ENCODE assay signal across 10 cellular contexts in the genomic region with DNA sequence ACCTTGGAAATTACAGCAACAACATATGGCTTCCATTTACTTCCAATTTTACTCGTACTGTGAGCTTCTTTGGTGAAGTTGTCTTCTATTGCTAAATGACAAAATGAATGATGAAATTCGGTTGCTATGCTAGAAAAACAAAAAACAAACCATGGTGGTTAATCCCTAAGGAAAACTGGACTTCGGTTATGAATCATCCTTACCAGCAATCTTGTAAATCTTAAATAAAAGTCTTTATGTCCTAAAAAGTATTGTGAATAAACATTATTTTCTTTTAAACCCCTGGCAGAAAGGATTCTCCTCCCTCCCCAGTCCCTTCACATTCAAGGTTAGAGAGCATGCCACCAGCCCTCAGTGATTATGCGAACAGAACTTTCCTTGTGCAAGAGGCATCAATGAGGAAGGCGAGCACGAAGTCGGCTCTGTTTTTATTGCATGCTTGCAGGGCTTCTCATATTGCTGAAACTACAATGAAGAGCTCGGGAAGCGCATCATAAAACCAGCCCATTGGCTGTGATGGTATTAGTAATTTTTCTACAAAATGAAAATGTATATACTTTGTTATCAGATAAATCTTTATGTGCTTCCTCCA.
DNase-seq lines count a peak whose midpoint lies in the region; ATAC-seq and TF ChIP-seq lines count a peak whose summit lies in the region.
"Had no signal": no experiment of that assay in that cellular context is flagged by ENCODE, and none has a peak within 500 bp of the region (broad histone marks: within the 10 kb centered on the region; RNA-seq: fewer than 3 reads in every experiment).

No MANE protein-coding gene starts in this region.

- no peak for TF ChIP-seq CTCF in fibroblast of the aortic adventitia (IDR thresholded peaks at IDR 0.05; ENCODE audit: insufficient read depth, low read length)

- ATAC-seq in HG03378 (IDR thresholded peaks at IDR 0.05; ENCODE audit: unreplicated experiment) (no peak), HG03039 (IDR thresholded peaks at IDR 0.05; ENCODE audit: unreplicated experiment) (no peak), HG03135 (IDR thresholded peaks at IDR 0.05; ENCODE audit: unreplicated experiment) (no peak)

- peak overlapping the region; percentile 29 for H3K4me3 ChIP-seq in fibroblast of the aortic adventitia (ENCODE audit: low read depth, low read length)
- H3K4me3 ChIP-seq: tibial artery had no signal

- peak; percentile 95 for DNase-seq in GM04503 (ENCODE audit: low read depth)
- DNase-seq in T1000 (lab: John Stamatoyannopoulos, UW) = peak; percentile 74
- peak; percentile 94 for DNase-seq in fibroblast of the aortic adventitia (ENCODE audit: low read depth)
- peak; percentile 24 for DNase-seq in retina
- DNase-seq in SHP77 (lab: John Stamatoyannopoulos, UW) = no peak
- DNase-seq: central memory CD4-positive, alpha-beta T cell had no signal

Comparison
In these comparisons a context has a peak if more than half of its experiments do, and no peak if none do; other contexts are left out.
1. DNase-seq: peak in GM04503 (single experiment), T1000 (single experiment), fibroblast of the aortic adventitia (single experiment) and retina (single experiment); none in SHP77 (0 of 2).